ENCODE assay signal across 1 cellular context in genomic region chr17:31627960-31628359, GRCh38.
A peak's percentile ranks its signal among the peaks of the same experiment; 100 is the strongest.
TF ChIP-seq lines count a peak whose summit lies in the region.

No MANE protein-coding gene starts in this region.

TF ChIP-seq in SK-N-SH, 30 proteins besides CTCF, POLR2A, EP300 and RAD21 (continued from another document):
- TF ChIP-seq PBX3 (IDR thresholded peaks at IDR 0.05) (peak; percentile 58), RXRA (IDR thresholded peaks at IDR 0.05; ENCODE audit: borderline replicate concordance, low read depth) (peak; percentile 86), FOSL2 (IDR thresholded peaks at IDR 0.05; ENCODE audit: borderline replicate concordance, low read depth) (peak; percentile 91; the same call in 1 of the 2 replicates), USF1 (IDR thresholded peaks at IDR 0.05; ENCODE audit: borderline replicate concordance, low read depth) (no peak), RCOR1 (IDR thresholded peaks at IDR 0.05; ENCODE audit: low read length) (no peak)
TF ChIP-seq in SK-N-SH: peak in this region for 9.
